Comparison of ENCODE assay signal across 8 cellular contexts in genomic region chr2:44167908-44168683, GRCh38. TPM values are rescaled to one million over a fixed set of nuclear protein-coding genes. Genes with fewer than 3 reads are reported as not detected.
DNase-seq lines count a peak whose midpoint lies in the region; ATAC-seq and TF ChIP-seq lines count a peak whose summit lies in the region.

No MANE protein-coding gene starts in this region.

- POLR2A ChIA-PET in GM10248 (lab: Yijun Ruan, JAX): interaction anchor here (0.6 to 1.5 kb wide), 5 partner anchors 14 to 1417 kb away, joined by 3 to 8 read pairs (median 4); partner anchors contain the start of genes CAMKMT and PREPL

- H3K36me3 Mint-ChIP-seq in activated naive CD8-positive, alpha-beta T cell treated with anti-CD3 and anti-CD28 coated beads for 36 hours: peaks cover 8% of the 10 kb centered on the region

- DNase-seq in GM10248 (ENCODE audit: extremely low spot score): peak; percentile 97
- DNase-seq in NCI-H1092 treated with DMSO at 0.1 percent for 48 hours (lab: John Stamatoyannopoulos, UW): peak; percentile 99
- DNase-seq in SKM-1 (lab: John Stamatoyannopoulos, UW; ENCODE audit: unreplicated experiment): peak; percentile 99
- DNase-seq in activated naive CD8-positive, alpha-beta T cell treated with anti-CD3 and anti-CD28 coated beads for 36 hours: peak; percentile 95
- DNase-seq in glomerular visceral epithelial cell (ENCODE audit: extremely low spot score): peak; percentile 100
- DNase-seq in occipital lobe (lab: John Stamatoyannopoulos, UW): peak; percentile 100

- H3K4me1 Mint-ChIP-seq in activated naive CD8-positive, alpha-beta T cell treated with anti-CD3 and anti-CD28 coated beads for 36 hours: peaks cover 26% of the 10 kb centered on the region

- no peaks in the 10 kb centered on the region for H3K27me3 Mint-ChIP-seq in activated naive CD8-positive, alpha-beta T cell treated with anti-CD3 and anti-CD28 coated beads for 36 hours

- H3K27ac ChIP-seq in temporal lobe (ENCODE audit: low read depth, low read length): peak overlapping the region; percentile 96

- H3K27ac Mint-ChIP-seq in activated naive CD8-positive, alpha-beta T cell treated with anti-CD3 and anti-CD28 coated beads for 36 hours: peak overlapping the region; percentile 94

- CTCF ChIA-PET in GM10248 (lab: Yijun Ruan, JAX): interaction anchor here (0.7 to 0.8 kb wide), 2 partner anchors 78 to 81 kb away, joined by 3 read pairs; no protein-coding TSS in a partner anchor

- TF ChIP-seq CTCF in GM10248 (IDR thresholded peaks at IDR 0.05; ENCODE audit: control extremely low read depth, extremely low read depth, low read depth, missing control alignments): no peak

- peaks cover 2% of the 10 kb centered on the region for H3K9me3 Mint-ChIP-seq in activated naive CD8-positive, alpha-beta T cell treated with anti-CD3 and anti-CD28 coated beads for 36 hours

- peak; percentile 78 for ATAC-seq in HG02623 (IDR thresholded peaks at IDR 0.05; ENCODE audit: unreplicated experiment)

- peak overlapping the region; percentile 88 for H3K4me3 Mint-ChIP-seq in activated naive CD8-positive, alpha-beta T cell treated with anti-CD3 and anti-CD28 coated beads for 36 hours

RNA-seq across cellular contexts. Expression of gene PPM1B, which starts 0.6 kb away (rescaled TPM):
- total RNA-seq in activated naive CD8-positive, alpha-beta T cell treated with anti-CD3 and anti-CD28 coated beads for 36 hours: 10 to 100 TPM; 38.9 to 40.4 TPM
- 64.7 TPM for total RNA-seq in occipital lobe
- total RNA-seq in temporal lobe: 41.1 TPM

Comparison
In these comparisons a context has a peak if more than half of its experiments do, and no peak if none do; other contexts are left out.
1. Peak in every context shown above with its lines: DNase-seq, ATAC-seq and H3K27ac ChIP-seq.